In genomic region chr3:38998086-38998485, GRCh38 we compare ENCODE assay signal across 1 cellular context.
TF ChIP-seq lines count a peak whose summit lies in the region.

No MANE protein-coding gene starts in this region.

TF ChIP-seq in IMR-90, 13 proteins besides CTCF, POLR2A, EP300 and RAD21 (continued from another document):
- TF ChIP-seq FOS (IDR thresholded peaks at IDR 0.05; ENCODE audit: low read depth, low read length): no peak
- TF ChIP-seq CHD1 (IDR thresholded peaks at IDR 0.05; ENCODE audit: low read depth, low read length): no peak
- TF ChIP-seq RCOR1 (IDR thresholded peaks at IDR 0.05; ENCODE audit: insufficient replicate concordance, low read length): no peak
- no peak for TF ChIP-seq MAZ (IDR thresholded peaks at IDR 0.05; ENCODE audit: borderline replicate concordance, low read depth, low read length)
- TF ChIP-seq MAFK (IDR thresholded peaks at IDR 0.05; ENCODE audit: low read depth, low read length): no peak
- no peak for TF ChIP-seq NFE2L2 (IDR thresholded peaks at IDR 0.05; ENCODE audit: low read depth, low read length)
- no peak for TF ChIP-seq RFX5 (IDR thresholded peaks at IDR 0.05; ENCODE audit: low read depth, low read length)
- TF ChIP-seq SMC3 (IDR thresholded peaks at IDR 0.05; ENCODE audit: low read depth, low read length): no peak
- TF ChIP-seq CEBPB (IDR thresholded peaks at IDR 0.05; ENCODE audit: low read depth, low read length): no peak
- TF ChIP-seq MXI1 (IDR thresholded peaks at IDR 0.05; ENCODE audit: borderline replicate concordance, low read depth, low read length): no peak
